Comparison of ENCODE assay signal across 1 cellular context in genomic region chr3:29940759-29941319, GRCh38.
TF ChIP-seq lines count a peak whose summit lies in the region.

No MANE protein-coding gene starts in this region.

TF ChIP-seq in HEK293, 187 proteins besides CTCF, POLR2A, EP300 and RAD21 (continued from another document):
- 0 out of 2 replicates have a peak, but pooled peaks have one; percentile 47 for TF ChIP-seq ZNF488 (tag by site-specific recombination; IDR thresholded peaks at IDR 0.05)
- TF ChIP-seq ZBTB48 (tag by site-specific recombination; IDR thresholded peaks at IDR 0.05) = no peak
- no peak for TF ChIP-seq ZNF510 (tag by site-specific recombination; IDR thresholded peaks at IDR 0.05; ENCODE audit: insufficient replicate concordance)
- no peak for TF ChIP-seq ZNF223 (tag by site-specific recombination; IDR thresholded peaks at IDR 0.05)
- TF ChIP-seq ZBTB8A (tag by site-specific recombination; IDR thresholded peaks at IDR 0.05) = peak; percentile 38; the same call in 1 of the 2 replicates
- TF ChIP-seq ZNF2 (tag by site-specific recombination; IDR thresholded peaks at IDR 0.05) = no peak
- no peak for TF ChIP-seq WT1 (tag by site-specific recombination; IDR thresholded peaks at IDR 0.05)
- peak; percentile 93 for TF ChIP-seq ZSCAN16 (tag by site-specific recombination; IDR thresholded peaks at IDR 0.05)
- no peak for TF ChIP-seq YY2 (tag by site-specific recombination; IDR thresholded peaks at IDR 0.05)
